ENCODE assay signal across 17 cellular contexts in genomic region chr20:41091926-41092325, GRCh38. TPM values are rescaled to one million over a fixed set of nuclear protein-coding genes. Genes with fewer than 3 reads are reported as not detected.
DNase-seq lines count a peak whose midpoint lies in the region; ATAC-seq and TF ChIP-seq lines count a peak whose summit lies in the region.
"Had no signal": no experiment of that assay in that cellular context is flagged by ENCODE, and none has a peak within 500 bp of the region (broad histone marks: within the 10 kb centered on the region; RNA-seq: fewer than 3 reads in every experiment).

No MANE protein-coding gene starts in this region.

- TF ChIP-seq CTCF in IMR-90 (conservative IDR thresholded peaks at IDR 0.05; ENCODE audit: low read depth, low read length) (no peak), GM13977 (IDR thresholded peaks at IDR 0.05; ENCODE audit: extremely low read depth, insufficient read depth, missing control alignments) (no peak)

- H3K4ac ChIP-seq in IMR-90 (ENCODE audit: low read depth, low read length): no peak overlapping the region
- H3K4ac ChIP-seq in mesenchymal stem cell (ENCODE audit: low read depth in 1 of 2, low read length in 2 of 2): no peak overlapping the region

- no peaks in the 10 kb centered on the region for H3K27me3 Mint-ChIP-seq in activated T-helper 17 cell treated with anti-CD3 and anti-CD28 coated beads, Interleukin-2, amount 50 U/mL, for 72 hours
- H3K27me3 Mint-ChIP-seq: CD4-positive, alpha-beta T cell had no signal

- no peak overlapping the region for H2BK120ac ChIP-seq in IMR-90 (ENCODE audit: low read depth, low read length)
- H2BK120ac ChIP-seq in mesenchymal stem cell (ENCODE audit: low read depth, low read length): no peak overlapping the region

- H3K9me1 ChIP-seq in IMR-90 (ENCODE audit: insufficient read depth, low read length): 0 out of 2 replicates have a peak, but pooled peaks cover 2% of the 10 kb centered on the region

- POLR2A ChIA-PET in IMR-90 (lab: Charles Lee; ENCODE audit: unreplicated experiment): no interaction called here

- H3K9me3 Mint-ChIP-seq in activated naive CD4-positive, alpha-beta T cell treated with anti-CD3 and anti-CD28 coated beads, Interleukin-2, amount 50 U/mL, for 72 hours: no peaks in the 10 kb centered on the region
- no peaks in the 10 kb centered on the region for H3K9me3 Mint-ChIP-seq in activated T-helper 17 cell treated with anti-CD3 and anti-CD28 coated beads, Interleukin-2, amount 50 U/mL, for 72 hours
- H3K9me3 Mint-ChIP-seq: CD4-positive, alpha-beta T cell; HFFc6 had no signal

- H3K9me3 ChIP-seq in IMR-90 (ENCODE audit: control insufficient read depth, insufficient read depth, low read length) (no peaks in the 10 kb centered on the region), mesenchymal stem cell (ENCODE audit: control insufficient read depth, low read length) (no peaks in the 10 kb centered on the region)

- H3K4me1 ChIP-seq in IMR-90 (ENCODE audit: control insufficient read depth, insufficient read depth, low read length): peaks cover 14% of the 10 kb centered on the region
- H3K4me1 ChIP-seq in mesenchymal stem cell (ENCODE audit: control insufficient read depth, insufficient read depth, low read depth, low read length): no peaks in the 10 kb centered on the region

- no peak overlapping the region for H3K14ac ChIP-seq in IMR-90 (replicated peaks; ENCODE audit: low read depth, low read length)
- no peak overlapping the region for H3K14ac ChIP-seq in mesenchymal stem cell (ENCODE audit: low read length in 2 of 2)

- dilution Hi-C loops in IMR-90 (cut with HindIII; ENCODE audit: low sequenced_read_pairs, unreplicated experiment): no loop called here

- H2AK5ac ChIP-seq in IMR-90 (ENCODE audit: low read depth, low read length) (no peak overlapping the region), mesenchymal stem cell (ENCODE audit: low read length, severe bottlenecking) (no peak overlapping the region)

- BruUV-seq in IMR-90 (replicated peaks; lab: Mats Ljungman, UMichigan): no TSS peak

- intact Hi-C loops in IMR-90 (cut with micrococcal nuclease): no loop called here

- no peak for ATAC-seq in activated naive CD4-positive, alpha-beta T cell treated with anti-CD3 and anti-CD28 coated beads, Interleukin-2, amount 50 U/mL, for 72 hours
- ATAC-seq in IMR-90 (ENCODE audit: low read depth) (peak; percentile 32), HG02973 (IDR thresholded peaks at IDR 0.05; ENCODE audit: unreplicated experiment) (no peak)
- ATAC-seq in activated T-helper 17 cell treated with anti-CD3 and anti-CD28 coated beads, Interleukin-2, amount 50 U/mL, for 72 hours (replicated peaks): no peak

- H3K27me3 ChIP-seq in IMR-90 (ENCODE audit: control insufficient read depth, insufficient read depth, low read length) (no peaks in the 10 kb centered on the region), mesenchymal stem cell (ENCODE audit: control insufficient read depth in 1 of 2, insufficient read depth in 1 of 2, low read length in 2 of 2) (no peaks in the 10 kb centered on the region)

- H3K27ac ChIP-seq in IMR-90 (ENCODE audit: insufficient read depth, low read length): no peak overlapping the region
- no peak overlapping the region for H3K27ac ChIP-seq in mesenchymal stem cell (ENCODE audit: low read length, poor library complexity, severe bottlenecking)

- H3K18ac ChIP-seq in IMR-90 (ENCODE audit: low read depth, low read length) (peak overlapping the region; percentile 72; the same call in 1 of the 2 replicates), mesenchymal stem cell (ENCODE audit: low read depth in 1 of 2, low read length in 2 of 2) (no peak overlapping the region)

- in situ Hi-C loops in IMR-90 (cut with MboI; ENCODE audit: low sequenced_read_pairs) (loop anchor here (5.0 kb wide), 1 partner anchor 120 kb away; no protein-coding TSS in a partner anchor), GM13977 (cut with MboI; ENCODE audit: low pct_unique_long_range_greater_than_20kb, low sequenced_read_pairs, unreplicated experiment) (loop anchor here (10.0 kb wide), 1 partner anchor 117 kb away; no protein-coding TSS in a partner anchor)

- no peak for TF ChIP-seq POLR2A in IMR-90 (IDR thresholded peaks at IDR 0.05; ENCODE audit: low read depth, low read length)

- H3K4me2 ChIP-seq in IMR-90 (ENCODE audit: low read depth, low read length): peak overlapping the region; percentile 28; the same call in 1 of the 2 replicates
- H3K4me2 ChIP-seq in mesenchymal stem cell (ENCODE audit: low read length, poor library complexity, severe bottlenecking): no peak overlapping the region

- H2BK15ac ChIP-seq in IMR-90 (ENCODE audit: low read depth, low read length): no peak overlapping the region
- H2BK15ac ChIP-seq in mesenchymal stem cell (ENCODE audit: low read depth, poor library complexity, severe bottlenecking): no peak overlapping the region

- H3K4me3 Mint-ChIP-seq in activated T-helper 17 cell treated with anti-CD3 and anti-CD28 coated beads, Interleukin-2, amount 50 U/mL, for 72 hours: no peak overlapping the region
- H3K4me3 Mint-ChIP-seq: CD4-positive, alpha-beta T cell; HFFc6 had no signal

- H2BK12ac ChIP-seq in mesenchymal stem cell (ENCODE audit: low read length in 2 of 2): no peak overlapping the region

- peaks cover 8% of the 10 kb centered on the region; the same call in 1 of the 2 replicates for H4K20me1 ChIP-seq in IMR-90 (ENCODE audit: insufficient read depth, low read length)

- H3K4me3 ChIP-seq in IMR-90 (ENCODE audit: insufficient read depth, low read depth, low read length): no peak overlapping the region
- no peak overlapping the region for H3K4me3 ChIP-seq in mesenchymal stem cell (ENCODE audit: insufficient read depth in 1 of 2, low read depth in 1 of 2, low read length in 2 of 2)

- no peak for DNase-seq in activated naive CD4-positive, alpha-beta T cell treated with anti-CD3 and anti-CD28 coated beads, Interleukin-2, amount 50 U/mL, for 72 hours (ENCODE audit: low spot score in 2 of 2)
- no peak for DNase-seq in activated naive CD4-positive, alpha-beta T cell (lab: John Stamatoyannopoulos, UW)
- DNase-seq in IMR-90 (peak; percentile 81), mesenchymal stem cell (peak; percentile 92), NCI-H510A (lab: John Stamatoyannopoulos, UW) (no peak), GM13977 (ENCODE audit: low spot score) (no peak)
- DNase-seq: ACHN; CD4-positive, alpha-beta T cell; GOT3; HFFc6; NCI-H1436; NCI-H2081 treated with DMSO at 0.1 percent for 48 hours; NCI-H2227 treated with DMSO at 0.1 percent for 48 hours; NCI-H526 treated with DMSO at 0.1 percent for 48 hours; RPMI8226 had no signal

- H3K79me1 ChIP-seq in IMR-90 (ENCODE audit: low read depth in 1 of 2, low read length in 2 of 2) (peaks cover 28 to 49% of the 10 kb centered on the region in 2 experiments), mesenchymal stem cell (replicated peaks; ENCODE audit: low read length, poor library complexity, severe bottlenecking) (peaks cover 28% of the 10 kb centered on the region)

- no peak overlapping the region for H3K56ac ChIP-seq in IMR-90 (ENCODE audit: extremely low read depth, insufficient read depth, low read length)

- H3K36me3 ChIP-seq in IMR-90 (ENCODE audit: control insufficient read depth, insufficient read depth, low read length) (peaks cover 44% of the 10 kb centered on the region), mesenchymal stem cell (ENCODE audit: control insufficient read depth in 1 of 2, insufficient read depth in 2 of 2, low read depth in 1 of 2, low read length in 2 of 2) (peaks cover 24 to 57% of the 10 kb centered on the region in 2 experiments)

- H4K8ac ChIP-seq in IMR-90 (ENCODE audit: low read depth in 2 of 2, low read length in 2 of 2) (no peak overlapping the region), mesenchymal stem cell (ENCODE audit: low read length) (no peak overlapping the region)

- no peak overlapping the region for H2AK9ac ChIP-seq in IMR-90 (replicated peaks; ENCODE audit: low read depth, low read length, poor library complexity)

- H3K4me1 Mint-ChIP-seq in activated T-helper 17 cell treated with anti-CD3 and anti-CD28 coated beads, Interleukin-2, amount 50 U/mL, for 72 hours: peaks cover 9% of the 10 kb centered on the region

- no peaks in the 10 kb centered on the region for H3K36me3 Mint-ChIP-seq in activated naive CD4-positive, alpha-beta T cell treated with anti-CD3 and anti-CD28 coated beads, Interleukin-2, amount 50 U/mL, for 72 hours
- H3K36me3 Mint-ChIP-seq in activated T-helper 17 cell treated with anti-CD3 and anti-CD28 coated beads, Interleukin-2, amount 50 U/mL, for 72 hours (ENCODE audit: low read depth): peaks cover 95% of the 10 kb centered on the region

- H4K91ac ChIP-seq in IMR-90 (ENCODE audit: insufficient read depth, low read depth, low read length) (no peak overlapping the region), mesenchymal stem cell (ENCODE audit: low read length) (no peak overlapping the region)

- no peak overlapping the region for H3K9ac ChIP-seq in IMR-90 (ENCODE audit: low read depth, low read length)
- no peak overlapping the region for H3K9ac ChIP-seq in mesenchymal stem cell (ENCODE audit: low read length)

- H3K23ac ChIP-seq in IMR-90 (ENCODE audit: low read depth, low read length): 0 out of 2 replicates have a peak overlapping the region, but pooled peaks have one; percentile 10
- H3K23ac ChIP-seq in mesenchymal stem cell (ENCODE audit: low read length in 2 of 2): no peak overlapping the region

- H3K27ac Mint-ChIP-seq in activated naive CD4-positive, alpha-beta T cell treated with anti-CD3 and anti-CD28 coated beads, Interleukin-2, amount 50 U/mL, for 72 hours: peak overlapping the region; percentile 38 to 69
- peak overlapping the region; percentile 83 for H3K27ac Mint-ChIP-seq in activated T-helper 17 cell treated with anti-CD3 and anti-CD28 coated beads, Interleukin-2, amount 50 U/mL, for 72 hours
- H3K27ac Mint-ChIP-seq: CD4-positive, alpha-beta T cell; HFFc6 had no signal

- H2BK20ac ChIP-seq in IMR-90 (ENCODE audit: low read depth, low read length): no peak overlapping the region

- CTCF ChIA-PET in IMR-90 (lab: Yijun Ruan, JAX): no interaction called here

- no peak for TF ChIP-seq RAD21 in IMR-90 (IDR thresholded peaks at IDR 0.05; ENCODE audit: low read length)

- no peak overlapping the region for H2AFZ ChIP-seq in IMR-90 (replicated peaks; ENCODE audit: low read length, poor library complexity)
- H2AFZ ChIP-seq in mesenchymal stem cell (ENCODE audit: low read depth, low read length): no peak overlapping the region

- H2BK5ac ChIP-seq in IMR-90 (ENCODE audit: low read depth, low read length, poor library complexity, severe bottlenecking): peak overlapping the region; percentile 71
- H2BK5ac ChIP-seq in mesenchymal stem cell (ENCODE audit: low read depth, low read length, poor library complexity, severe bottlenecking): no peak overlapping the region

- no peak overlapping the region for H4K5ac ChIP-seq in IMR-90 (ENCODE audit: low read depth, low read length)

- no CpG with 5 or more reads among the region's 4 CpGs for WGBS in IMR-90 (ENCODE audit: extremely low coverage in 2 of 2, insufficient read length in 1 of 2), 2 experiments
- 50% methylated on average over 4 of the region's 4 CpGs for WGBS in mesenchymal stem cell

RNA-seq across cellular contexts. Expression of gene PLCG1, which starts 45.4 kb away (rescaled TPM):
- 100 to 1,000 TPM; 153 to 348 TPM for total RNA-seq in activated naive CD4-positive, alpha-beta T cell treated with anti-CD3 and anti-CD28 coated beads, Interleukin-2, amount 50 U/mL, for 72 hours
- total RNA-seq in IMR-90 (2012; rRNA removed): 54.7 and 59.1 TPM in 2 replicates
- polyA plus RNA-seq in IMR-90 (2012; rRNA removed): 69.1 and 74.2 TPM in 2 replicates
- 22.5 and 32.9 TPM in 2 replicates for polyA plus RNA-seq in IMR-90 (2012; cell fraction: cytosol; rRNA removed)
- polyA plus RNA-seq in IMR-90 (2012; cell fraction: nucleus; rRNA removed; ENCODE audit: low replicate concordance): 442 and 448 TPM in 2 replicates
- 100 to 1,000 TPM; 184 to 628 TPM for total RNA-seq in activated T-helper 17 cell treated with anti-CD3 and anti-CD28 coated beads, Interleukin-2, amount 50 U/mL, for 72 hours
- polyA plus RNA-seq in mesenchymal stem cell (2013, experiment 1 of 2): 44.2 TPM
- polyA plus RNA-seq in mesenchymal stem cell (2013, experiment 2 of 2): 42.6 TPM

Comparison
In these comparisons a context has a peak if more than half of its experiments do, and no peak if none do; other contexts are left out.
1. DNase-seq: peak in IMR-90 (single experiment) and mesenchymal stem cell (single experiment); none in activated naive CD4-positive, alpha-beta T cell treated with anti-CD3 and anti-CD28 coated beads, Interleukin-2, amount 50 U/mL, for 72 hours (0 of 2), activated naive CD4-positive, alpha-beta T cell (0 of 4), NCI-H510A (single experiment) and GM13977 (single experiment).